ENCODE assay signal across 1 cellular context in the genomic region with DNA sequence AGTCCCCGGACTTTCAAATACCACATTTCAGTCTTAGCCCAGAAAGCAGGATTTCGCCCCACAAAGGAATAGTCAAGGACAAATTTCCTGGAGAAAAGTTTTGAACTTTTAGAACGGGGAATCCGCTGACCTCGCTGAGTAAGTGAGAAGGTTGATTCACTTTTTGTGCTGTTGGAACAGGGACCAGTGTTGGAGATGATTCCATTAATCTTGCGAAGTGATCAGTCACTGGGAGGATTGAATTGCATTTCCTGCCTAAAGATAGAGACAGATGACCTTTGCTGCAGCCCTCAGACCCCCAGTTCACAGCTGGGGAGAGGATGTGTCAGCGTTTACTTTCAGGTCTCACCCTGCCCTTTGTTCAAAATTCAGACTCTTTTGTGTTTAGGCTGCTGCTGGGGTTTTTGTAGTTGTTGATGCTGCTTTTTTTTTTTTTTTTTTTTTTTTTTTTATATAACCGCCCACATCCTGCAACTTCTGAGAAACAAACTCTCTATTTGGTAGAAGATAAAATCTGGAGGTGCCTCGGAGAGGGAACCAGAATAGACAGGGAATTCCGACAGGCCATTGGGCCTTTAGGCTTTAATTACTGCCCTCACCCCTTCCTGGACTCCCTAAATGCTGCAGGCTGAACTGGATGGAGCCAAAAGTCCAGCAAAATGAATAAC.
TF ChIP-seq lines count a peak whose summit lies in the region.

No MANE protein-coding gene starts in this region.

TF ChIP-seq in SK-N-SH, 30 proteins besides CTCF, POLR2A, EP300 and RAD21 (continued from another document):
- TF ChIP-seq, protein P1, sequence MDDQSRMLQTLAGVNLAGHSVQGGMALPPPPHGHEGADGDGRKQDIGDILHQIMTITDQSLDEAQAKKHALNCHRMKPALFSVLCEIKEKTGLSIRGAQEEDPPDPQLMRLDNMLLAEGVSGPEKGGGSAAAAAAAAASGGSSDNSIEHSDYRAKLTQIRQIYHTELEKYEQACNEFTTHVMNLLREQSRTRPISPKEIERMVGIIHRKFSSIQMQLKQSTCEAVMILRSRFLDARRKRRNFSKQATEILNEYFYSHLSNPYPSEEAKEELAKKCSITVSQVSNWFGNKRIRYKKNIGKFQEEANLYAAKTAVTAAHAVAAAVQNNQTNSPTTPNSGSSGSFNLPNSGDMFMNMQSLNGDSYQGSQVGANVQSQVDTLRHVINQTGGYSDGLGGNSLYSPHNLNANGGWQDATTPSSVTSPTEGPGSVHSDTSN (IDR thresholded peaks at IDR 0.05): peak; percentile 33; the same call in 1 of the 2 replicates
